In the genomic region with DNA sequence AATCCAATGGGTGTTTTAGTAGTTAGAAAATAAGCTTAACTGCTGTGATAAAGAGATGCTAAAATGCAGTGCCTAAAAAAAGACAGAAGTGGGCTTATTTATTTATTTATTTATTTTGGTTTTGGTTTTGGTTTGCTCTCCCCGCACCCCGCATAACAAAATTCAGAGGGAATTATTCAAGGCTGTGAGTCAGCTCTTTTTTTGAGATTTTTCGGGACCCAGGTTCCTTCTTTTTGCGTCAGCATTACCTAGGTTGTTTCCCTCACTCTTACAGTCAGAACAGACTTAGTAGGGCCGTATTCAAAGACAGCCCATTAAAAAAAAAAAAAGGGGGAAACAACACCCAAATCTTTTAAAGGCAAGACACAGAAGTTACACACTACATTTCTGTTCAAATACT, we compare ENCODE assay signal across 24 cellular contexts.
DNase-seq lines count a peak whose midpoint lies in the region; ATAC-seq and TF ChIP-seq lines count a peak whose summit lies in the region.
"Had no signal": no experiment of that assay in that cellular context is flagged by ENCODE, and none has a peak within 500 bp of the region (broad histone marks: within the 10 kb centered on the region; RNA-seq: fewer than 3 reads in every experiment).

No MANE protein-coding gene starts in this region.

- H3K9me3 ChIP-seq in MM.1S (replicated peaks; ENCODE audit: insufficient read depth, low read length) (no peaks in the 10 kb centered on the region), tibial artery (no peaks in the 10 kb centered on the region)
- H3K9me3 ChIP-seq: BE2C, SJCRH30 had no signal

- H2AFZ ChIP-seq in MM.1S (ENCODE audit: low read length): peak overlapping the region; percentile 94

- DNase-seq in GM12865 (ENCODE audit: low read depth): no peak
- DNase-seq in MM.1S: peak; percentile 55
- DNase-seq in RPMI8226: peak; percentile 4
- no peak for DNase-seq in NK-92 (lab: John Stamatoyannopoulos, UW; ENCODE audit: unreplicated experiment)
- DNase-seq in tibial artery: no peak
- no peak for DNase-seq in stimulated activated CD4-positive, alpha-beta T cell treated with anti-CD3 and anti-CD28 coated beads, Interleukin-2, amount 100 ng/mL, for 24 hours
- DNase-seq: BE2C, Calu3, DMS153, GOT3, Kasumi-1, MV-4-11, NCI-H1105, NCI-H1436 treated with DMSO at 0.1 percent for 48 hours, NCI-H2029, NCI-H446 treated with DMSO at 0.1 percent for 48 hours, NCI-H526, NCI-H82, SJCRH30, T-cell had no signal

- TF ChIP-seq CTCF in GM12865 (IDR thresholded peaks at IDR 0.05; ENCODE audit: insufficient read depth, low read depth, low read length, missing control alignments) (no peak), MM.1S (IDR thresholded peaks at IDR 0.05; ENCODE audit: low read length) (no peak), tibial artery (IDR thresholded peaks at IDR 0.05) (no peak)

- H3F3A ChIP-seq in MM.1S (ENCODE audit: insufficient read depth, low read length): no peaks in the 10 kb centered on the region

- peak overlapping the region; percentile 54; the same call in 1 of the 2 replicates for H3K9ac ChIP-seq in MM.1S (ENCODE audit: low read length)

- H3K4me1 ChIP-seq in MM.1S (ENCODE audit: low read length) (no peaks in the 10 kb centered on the region), tibial artery (no peaks in the 10 kb centered on the region)
- H3K4me1 ChIP-seq: BE2C, SJCRH30 had no signal

- no peaks in the 10 kb centered on the region for H3K9me2 ChIP-seq in MM.1S (replicated peaks; ENCODE audit: insufficient read depth, low read length)

- no peaks in the 10 kb centered on the region for H3K36me3 ChIP-seq in MM.1S (replicated peaks; ENCODE audit: insufficient read depth, low read length)
- no peaks in the 10 kb centered on the region for H3K36me3 ChIP-seq in tibial artery
- H3K36me3 ChIP-seq: BE2C, SJCRH30 had no signal

- H3K79me2 ChIP-seq in MM.1S (ENCODE audit: low read length): no peaks in the 10 kb centered on the region

- H3K4me3 ChIP-seq in GM12865 (ENCODE audit: low read depth, low read length): peak overlapping the region; percentile 6
- peak overlapping the region; percentile 64 for H3K4me3 ChIP-seq in MM.1S (ENCODE audit: low read length)
- H3K4me3 ChIP-seq in tibial artery: no peak overlapping the region
- H3K4me3 ChIP-seq: SJCRH30 had no signal

- no peak for ATAC-seq in GM19467 (IDR thresholded peaks at IDR 0.05; ENCODE audit: unreplicated experiment)
- ATAC-seq: HCT116, HepG2, Right ventricle myocardium inferior, T-cell had no signal

- H3K4me2 ChIP-seq in MM.1S (ENCODE audit: low read depth, low read length): peak overlapping the region; percentile 74

- H4K20me1 ChIP-seq in MM.1S (ENCODE audit: insufficient read depth, low read length): no peaks in the 10 kb centered on the region

- no peaks in the 10 kb centered on the region for H3K27me3 ChIP-seq in MM.1S (replicated peaks; ENCODE audit: insufficient read depth, low read length)
- no peaks in the 10 kb centered on the region for H3K27me3 ChIP-seq in tibial artery
- H3K27me3 ChIP-seq: BE2C, SJCRH30 had no signal

- peak overlapping the region; percentile 54; the same call in 1 of the 2 replicates for H3K27ac ChIP-seq in MM.1S (ENCODE audit: low read length)
- H3K27ac ChIP-seq in tibial artery: no peak overlapping the region
- H3K27ac ChIP-seq: SJCRH30 had no signal

- intact Hi-C loops in tibial artery (cut with DNase I; ENCODE audit: low total_unique reads): no loop called here

Comparison
In these comparisons a context has a peak if more than half of its experiments do, and no peak if none do; other contexts are left out.
1. DNase-seq: peak in MM.1S (single experiment) and RPMI8226 (single experiment); none in GM12865 (single experiment), NK-92 (single experiment), tibial artery (0 of 2) and stimulated activated CD4-positive, alpha-beta T cell treated with anti-CD3 and anti-CD28 coated beads, Interleukin-2, amount 100 ng/mL, for 24 hours (0 of 2).
2. H3K4me3 ChIP-seq: peak in GM12865 (single experiment) and MM.1S (single experiment); none in tibial artery (0 of 2).